In the genomic region with DNA sequence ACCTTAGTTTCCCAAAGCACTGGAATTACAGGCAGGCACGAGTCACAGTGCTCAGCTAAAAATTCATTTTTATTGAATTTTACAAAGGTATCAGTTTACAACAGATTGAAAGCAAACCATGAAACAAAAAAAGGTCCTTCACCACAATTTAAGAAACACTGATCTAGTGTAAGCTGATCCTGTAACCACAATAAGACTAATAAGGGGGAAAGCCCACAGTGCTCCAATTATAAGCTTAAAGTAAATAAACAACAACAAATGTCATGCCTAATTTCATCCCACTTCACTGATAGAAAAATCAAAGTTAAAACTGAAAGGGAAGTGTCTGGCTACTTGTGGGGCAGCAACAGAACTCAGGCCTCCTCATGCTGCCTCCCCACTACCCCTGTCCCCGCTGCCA, we compare ENCODE assay signal across 25 cellular contexts. TPM values are rescaled to one million over a fixed set of nuclear protein-coding genes. Genes with fewer than 3 reads are reported as not detected.
DNase-seq lines count a peak whose midpoint lies in the region; ATAC-seq and FAIRE-seq lines count a peak whose summit lies in the region.
"Had no signal": no experiment of that assay in that cellular context is flagged by ENCODE, and none has a peak within 500 bp of the region (broad histone marks: within the 10 kb centered on the region; RNA-seq: fewer than 3 reads in every experiment).

No MANE protein-coding gene starts in this region.

- no peak for FAIRE-seq in RCC 7860 (lab: Jason Lieb, UNC)
- FAIRE-seq: A204.1, small intestine had no signal

- no peak overlapping the region for H3K4me3 Mint-ChIP-seq in IgD-negative memory B cell
- H3K4me3 Mint-ChIP-seq: activated CD8-positive, alpha-beta memory T cell treated with anti-CD3 and anti-CD28 coated beads, Interleukin-2, amount 10 ng/mL, durations not matched to agents 7 days and 5 days; activated naive CD4-positive, alpha-beta T cell treated with anti-CD3 and anti-CD28 coated beads for 36 hours; CD4-positive, alpha-beta memory T cell; H9; WTC11 had no signal

- DNase-seq in NCI-H146 treated with DMSO at 0.1 percent for 48 hours (lab: John Stamatoyannopoulos, UW; ENCODE audit: unreplicated experiment) (peak; percentile 0), NCI-H146 (lab: John Stamatoyannopoulos, UW) (no peak), NCI-H748 treated with DMSO at 0.1 percent for 48 hours (lab: John Stamatoyannopoulos, UW) (peak; percentile 41), myocyte (ENCODE audit: low read depth) (peak; percentile 22), RCC 7860 (ENCODE audit: low spot score) (no peak)
- DNase-seq: activated CD8-positive, alpha-beta memory T cell treated with anti-CD3 and anti-CD28 coated beads, Interleukin-2, amount 10 ng/mL, durations not matched to agents 7 days and 5 days; activated naive CD4-positive, alpha-beta T cell treated with anti-CD3 and anti-CD28 coated beads for 36 hours; CD4-positive, alpha-beta memory T cell; DMS153; GF-D8; H9; KBM-7; lower lobe of right lung; NCI-H1930; NCI-H510A treated with DMSO at 0.1 percent for 48 hours; ovary; small intestine; stimulated activated CD8-positive, alpha-beta memory T cell treated with anti-CD3 and anti-CD28 coated beads, Interleukin-4, amount 100 ng/mL, for 48 hours; stomach; tibial artery had no signal

- H3K4me1 Mint-ChIP-seq in IgD-negative memory B cell = peaks cover 0 to 2% (median 2%) of the 10 kb centered on the region in 3 donors
- H3K4me1 Mint-ChIP-seq: activated CD8-positive, alpha-beta memory T cell treated with anti-CD3 and anti-CD28 coated beads, Interleukin-2, amount 10 ng/mL, durations not matched to agents 7 days and 5 days; CD4-positive, alpha-beta memory T cell; H9 had no signal

- peak overlapping the region in 2 of 3 donors; percentile 18 to 35 for H3K27ac Mint-ChIP-seq in IgD-negative memory B cell
- H3K27ac Mint-ChIP-seq: activated CD8-positive, alpha-beta memory T cell treated with anti-CD3 and anti-CD28 coated beads, Interleukin-2, amount 10 ng/mL, durations not matched to agents 7 days and 5 days; activated naive CD4-positive, alpha-beta T cell treated with anti-CD3 and anti-CD28 coated beads for 36 hours; CD4-positive, alpha-beta memory T cell; WTC11 had no signal

- ATAC-seq in HG02759 (IDR thresholded peaks at IDR 0.05; ENCODE audit: unreplicated experiment) (no peak), GM18909 (IDR thresholded peaks at IDR 0.05; ENCODE audit: poor library complexity, unreplicated experiment) (no peak)
- ATAC-seq: activated CD8-positive, alpha-beta memory T cell treated with anti-CD3 and anti-CD28 coated beads, Interleukin-2, amount 10 ng/mL, durations not matched to agents 7 days and 5 days; lower lobe of right lung; WTC11 had no signal

- peaks cover 7% of the 10 kb centered on the region for H3K36me3 Mint-ChIP-seq in IgD-negative memory B cell
- H3K36me3 Mint-ChIP-seq: CD4-positive, alpha-beta memory T cell; WTC11 had no signal

- H3K27me3 Mint-ChIP-seq in IgD-negative memory B cell = no peaks in the 10 kb centered on the region
- H3K27me3 Mint-ChIP-seq: activated CD8-positive, alpha-beta memory T cell treated with anti-CD3 and anti-CD28 coated beads, Interleukin-2, amount 10 ng/mL, durations not matched to agents 7 days and 5 days; CD4-positive, alpha-beta memory T cell had no signal

- H3K9me3 Mint-ChIP-seq in IgD-negative memory B cell = no peaks in the 10 kb centered on the region
- H3K9me3 Mint-ChIP-seq: activated naive CD4-positive, alpha-beta T cell treated with anti-CD3 and anti-CD28 coated beads for 36 hours; CD4-positive, alpha-beta memory T cell; H9; WTC11 had no signal

RNA-seq across cellular contexts. Expression of a gene that starts 49.2 kb away (rescaled TPM):
- 2.2 TPM for polyA plus RNA-seq in IgD-negative memory B cell
- total RNA-seq in myocyte = 3.9 and 4.7 TPM in 2 replicates
- 1.5 TPM for polyA plus RNA-seq in myocyte (2012)

Comparison
In these comparisons a context has a peak if more than half of its experiments do, and no peak if none do; other contexts are left out.
1. DNase-seq: peak in NCI-H146 treated with DMSO at 0.1 percent for 48 hours (single experiment), NCI-H748 treated with DMSO at 0.1 percent for 48 hours (single experiment) and myocyte (single experiment); none in NCI-H146 (single experiment) and RCC 7860 (single experiment).